In the genomic region with DNA sequence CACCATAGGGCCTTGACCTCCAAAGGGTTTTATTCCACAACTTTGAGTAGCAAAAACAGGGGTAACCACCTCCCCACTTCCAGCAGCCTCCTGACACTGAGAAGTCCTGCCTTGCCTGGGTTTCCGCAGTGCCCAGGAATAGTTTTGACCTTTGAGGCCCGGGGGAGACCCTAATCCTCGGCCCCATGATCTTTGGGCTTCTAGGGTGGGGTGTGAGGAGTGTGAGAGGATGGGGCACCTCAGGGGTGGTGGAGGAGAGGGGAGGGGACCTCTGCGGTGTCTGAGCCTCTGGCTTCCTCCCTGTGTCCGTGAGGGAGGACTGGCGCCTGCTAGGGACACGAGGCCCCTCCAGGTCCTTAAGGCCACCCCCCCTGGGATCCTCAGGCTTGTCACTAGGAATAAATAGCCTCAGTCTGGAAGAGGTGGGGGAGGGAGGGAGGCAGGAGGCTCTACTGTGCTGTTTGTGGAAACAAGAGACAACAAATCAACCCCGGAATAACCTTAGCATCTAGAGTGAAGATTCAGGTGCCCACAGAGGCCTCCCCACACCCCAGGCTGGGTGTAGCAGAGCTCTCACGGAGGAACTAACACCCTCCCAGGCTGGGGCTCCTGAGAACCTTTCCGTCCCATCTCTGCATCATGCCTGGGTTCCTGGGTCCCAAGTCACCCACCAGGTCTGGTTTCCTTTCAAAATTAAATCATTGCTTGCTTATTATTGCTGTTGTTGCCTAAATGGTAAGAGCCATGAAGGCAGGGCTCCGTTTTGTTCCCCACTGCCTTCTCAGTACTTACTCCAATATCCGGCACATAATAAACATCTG, we compare ENCODE assay signal across 8 cellular contexts. TPM values are rescaled to one million over a fixed set of nuclear protein-coding genes. Genes with fewer than 3 reads are reported as not detected.
DNase-seq lines count a peak whose midpoint lies in the region; ATAC-seq, FAIRE-seq and TF ChIP-seq lines count a peak whose summit lies in the region.

No MANE protein-coding gene starts in this region.

- POLR2A ChIA-PET in activated CD4-positive, alpha-beta T cell treated with anti-CD3 and anti-CD28 coated beads for 36 hours (lab: Charles Lee) = no interaction called here
- POLR2A ChIA-PET in GM12878 (lab: Charles Lee) = no interaction called here

- TF ChIP-seq POLR2A in GM12878 (IDR thresholded peaks at IDR 0.05; ENCODE audit: low read depth, low read length) = no peak

- H3K4me3 ChIP-seq in GM12878 (no peak overlapping the region), tibial artery (peak overlapping the region; percentile 76 to 91)

- no peaks in the 10 kb centered on the region for H3K9me3 Mint-ChIP-seq in activated CD4-positive, alpha-beta T cell treated with anti-CD3 and anti-CD28 coated beads for 36 hours (ENCODE audit: low read depth)
- no peaks in the 10 kb centered on the region for H3K9me3 Mint-ChIP-seq in memory B cell

- peak overlapping the region; percentile 13 for H3K27ac Mint-ChIP-seq in activated CD4-positive, alpha-beta T cell treated with anti-CD3 and anti-CD28 coated beads for 36 hours
- no peak overlapping the region for H3K27ac Mint-ChIP-seq in memory B cell

- intact Hi-C loops in activated CD4-positive, alpha-beta T cell treated with anti-CD3 and anti-CD28 coated beads for 36 hours (cut with DNase I, micrococcal nuclease) = no loop called here
- intact Hi-C loops in GM12878 (cut with micrococcal nuclease; ENCODE audit: unreplicated experiment) (no loop called here), tibial artery (cut with DNase I; ENCODE audit: low total_unique reads) (no loop called here)

- BruUV-seq in GM12878 (replicated peaks; lab: Mats Ljungman, UMichigan) = no TSS peak

- FAIRE-seq in GM12878 (lab: Jason Lieb, UNC) = no peak

- TF ChIP-seq EP300 in GM12878 (IDR thresholded peaks at IDR 0.05; ENCODE audit: borderline replicate concordance in 1 of 2, control insufficient read depth in 1 of 2, low read depth in 2 of 2, low read length in 2 of 2) = no peak

- H3K4me1 ChIP-seq in GM12878 (ENCODE audit: control insufficient read depth, insufficient read depth, low read length) (peaks cover 18% of the 10 kb centered on the region), tibial artery (peaks cover 3 to 59% (median 42%) of the 10 kb centered on the region in 4 donors)

- DNase-seq in activated CD4-positive, alpha-beta T cell treated with anti-CD3 and anti-CD28 coated beads for 36 hours = no peak
- DNase-seq in activated CD4-positive, alpha-beta T cell treated with anti-CD3 and anti-CD28 coated beads, Interleukin-2, amount 50 U/mL, for 1 hour = no peak
- DNase-seq in GM12878 (ENCODE audit: low read depth, low spot score) (no peak), memory B cell (ENCODE audit: low spot score in 2 of 2) (no peak), tibial artery (peak; percentile 24 to 76), kidney tubule cell (ENCODE audit: low spot score) (no peak), cerebellum (ENCODE audit: low spot score) (no peak)

- peaks cover 44% of the 10 kb centered on the region for H3K4me1 Mint-ChIP-seq in activated CD4-positive, alpha-beta T cell treated with anti-CD3 and anti-CD28 coated beads for 36 hours
- H3K4me1 Mint-ChIP-seq in memory B cell = peaks cover 4% of the 10 kb centered on the region

- peaks cover 6% of the 10 kb centered on the region for H3K36me3 Mint-ChIP-seq in activated CD4-positive, alpha-beta T cell treated with anti-CD3 and anti-CD28 coated beads for 36 hours (ENCODE audit: low read depth)
- H3K36me3 Mint-ChIP-seq in memory B cell = no peaks in the 10 kb centered on the region

- H3K36me3 ChIP-seq in GM12878 (ENCODE audit: control insufficient read depth in 2 of 2, insufficient read depth in 2 of 2, low read length in 1 of 2) (no peaks in the 10 kb centered on the region), tibial artery (no peaks in the 10 kb centered on the region)

- TF ChIP-seq CTCF in GM12878 (IDR thresholded peaks at IDR 0.05 in 2 of 3, conservative IDR thresholded peaks at IDR 0.05 in 1 of 3; ENCODE audit: control insufficient read depth in 2 of 3, extremely low read depth in 1 of 3, insufficient read depth in 1 of 3, low read depth in 3 of 3, low read length in 3 of 3) = no peak
- TF ChIP-seq CTCF in tibial artery (IDR thresholded peaks at IDR 0.05) = no peak

- in situ Hi-C loops in GM12878 (cut with MboI) = no loop called here

- no peak overlapping the region for H3K27ac ChIP-seq in GM12878 (ENCODE audit: control insufficient read depth, insufficient read depth)
- peak overlapping the region; percentile 93 to 98 for H3K27ac ChIP-seq in tibial artery

- WGBS in GM12878 (ENCODE audit: insufficient coverage, insufficient replicate concordance, low lambda C conversion rate, missing lambda C conversion rate) = 75% methylated on average over 11 of the region's 12 CpGs

- CTCF ChIA-PET in activated CD4-positive, alpha-beta T cell treated with anti-CD3 and anti-CD28 coated beads for 36 hours (lab: Charles Lee) = no interaction called here
- CTCF ChIA-PET in GM12878 (lab: Yijun Ruan, JAX) = no interaction called here

- peak overlapping the region; percentile 51 for H3K4me3 Mint-ChIP-seq in activated CD4-positive, alpha-beta T cell treated with anti-CD3 and anti-CD28 coated beads for 36 hours
- peak overlapping the region; percentile 77 for H3K4me3 Mint-ChIP-seq in memory B cell

- H3K9me3 ChIP-seq in GM12878 (replicated peaks; ENCODE audit: control insufficient read depth, insufficient read depth, low read length) (no peaks in the 10 kb centered on the region), tibial artery (no peaks in the 10 kb centered on the region)

- H3K27me3 ChIP-seq in GM12878 (replicated peaks in 1 of 2; ENCODE audit: control insufficient read depth in 2 of 2, insufficient read depth in 2 of 2, low read length in 1 of 2) (0 out of 4 replicates have a peak, but pooled peaks cover 0 to 2% of the 10 kb centered on the region in 2 experiments), tibial artery (no peaks in the 10 kb centered on the region)

- peak overlapping the region; percentile 57 for H2AFZ ChIP-seq in GM12878 (ENCODE audit: control insufficient read depth, low read depth, low read length)

- no peaks in the 10 kb centered on the region for H3K27me3 Mint-ChIP-seq in activated CD4-positive, alpha-beta T cell treated with anti-CD3 and anti-CD28 coated beads for 36 hours
- H3K27me3 Mint-ChIP-seq in memory B cell = peaks cover 10% of the 10 kb centered on the region

- no peaks in the 10 kb centered on the region for H4K20me1 ChIP-seq in GM12878 (ENCODE audit: control insufficient read depth, insufficient read depth)

- no peak for TF ChIP-seq RAD21 in GM12878 (IDR thresholded peaks at IDR 0.05; ENCODE audit: insufficient read depth, low read depth, low read length)

- ATAC-seq in activated CD4-positive, alpha-beta T cell treated with anti-CD3 and anti-CD28 coated beads for 36 hours = no peak
- no peak for ATAC-seq in GM12878
- no peak for ATAC-seq in memory B cell (ENCODE audit: low read depth)
- no peak for ATAC-seq in GM21390 (IDR thresholded peaks at IDR 0.05; ENCODE audit: unreplicated experiment)

- H3K4me2 ChIP-seq in GM12878 (ENCODE audit: control insufficient read depth, insufficient read depth) = no peak overlapping the region

- H3K9ac ChIP-seq in GM12878 (ENCODE audit: control insufficient read depth, insufficient read depth, low read length) = no peak overlapping the region

- peaks cover 15% of the 10 kb centered on the region for H3K79me2 ChIP-seq in GM12878 (ENCODE audit: control insufficient read depth, insufficient read depth, low read length)

- RAD21 ChIA-PET in GM12878 (lab: Charles Lee; ENCODE audit: unreplicated experiment) = interaction anchor here (0.6 kb wide), 1 partner anchor 47 kb away, joined by 5 read pairs; no protein-coding TSS in a partner anchor

- SMC1A ChIA-PET in GM12878 (lab: Charles Lee; ENCODE audit: uncharacterized antibody, unreplicated experiment) = no interaction called here

RNA-seq across cellular contexts. Expression of gene FHL3, which starts 0.9 kb away (rescaled TPM):
- 10 to 100 TPM; 21.1 to 23.8 TPM for total RNA-seq in activated CD4-positive, alpha-beta T cell treated with anti-CD3 and anti-CD28 coated beads for 36 hours
- total RNA-seq in GM12878 (2013; cell fraction: nucleolus; rRNA removed) = 9.3 and 14.1 TPM in 2 replicates
- 8.1 and 8.9 TPM in 2 replicates for total RNA-seq in GM12878 (2014; rRNA removed)
- 4.2 and 5.2 TPM in 2 replicates for total RNA-seq in GM12878 (2014; rRNA removed; fragmentation: Illumina TruSeq; extraction: Trizol)
- total RNA-seq in GM12878 (2021) = 11.5 and 13.9 TPM in 2 replicates
- polyA plus RNA-seq in GM12878 (2011; ENCODE audit: low read depth) = 4.2 TPM
- 0.53 and 1.3 TPM in 2 replicates for polyA plus RNA-seq in GM12878 (2011; rRNA removed)
- polyA plus RNA-seq in GM12878 (2011; cell fraction: cytosol; rRNA removed) = 2.2 and 2.6 TPM in 2 replicates
- polyA plus RNA-seq in GM12878 (2011; cell fraction: nucleus; rRNA removed) = 3.2 and 3.6 TPM in 2 replicates
- 9.1 and 13.9 TPM in 2 replicates for polyA plus RNA-seq in GM12878 (2012)
- 3.9 and 9.2 TPM in 2 replicates for polyA plus RNA-seq in GM12878 (2014; fragmentation: Illumina TruSeq; extraction: Trizol)
- polyA plus RNA-seq in GM12878 (2014; fragmentation: Nextera tagmentation; extraction: Ambion mirVana) = 1 to 10 TPM in 1 of 2 experiments, under 1 TPM in 1; 0.26 to 1.3 TPM
- 7.7 and 10.3 TPM in 2 replicates for polyA plus RNA-seq in GM12878 (2014; rRNA removed)
- polyA plus RNA-seq in GM12878 (2016; fragmentation: Nextera tagmentation; extraction: Ambion mirVana) = 10 to 100 TPM; 10.1 to 10.7 TPM
- 1.8 and 4.2 TPM in 2 replicates for polyA minus RNA-seq in GM12878 (2011; rRNA and poly(A)+ RNA removed)
- polyA minus RNA-seq in GM12878 (2011; cell fraction: cytosol; rRNA and poly(A)+ RNA removed) = 2.3 and 6.5 TPM in 2 replicates
- 2.7 and 3.2 TPM in 2 replicates for polyA minus RNA-seq in GM12878 (2011; cell fraction: nucleus; rRNA and poly(A)+ RNA removed)
- 6.1 TPM for total RNA-seq in cerebellum

RNA-seq across cellular contexts. Expression of gene UTP11, which starts 6.3 kb away (rescaled TPM):
- total RNA-seq in activated CD4-positive, alpha-beta T cell treated with anti-CD3 and anti-CD28 coated beads for 36 hours = 10 to 100 TPM; 68.9 to 82.4 TPM
- total RNA-seq in GM12878 (2013; cell fraction: nucleolus; rRNA removed) = 27.6 and 31.6 TPM in 2 replicates
- total RNA-seq in GM12878 (2014; rRNA removed) (51.5 and 55.0 TPM in 2 replicates), GM12878 (2014; rRNA removed; fragmentation: Illumina TruSeq; extraction: Trizol) (77.8 and 78.1 TPM in 2 replicates), GM12878 (2021) (39.6 and 41.8 TPM in 2 replicates), cerebellum (23.2 TPM)
- polyA plus RNA-seq in GM12878 (2011; ENCODE audit: low read depth) = 9.8 TPM
- polyA plus RNA-seq in GM12878 (2011; rRNA removed) (34.5 and 47.6 TPM in 2 replicates), GM12878 (2014; fragmentation: Illumina TruSeq; extraction: Trizol) (125 and 146 TPM in 2 replicates), GM12878 (2014; fragmentation: Nextera tagmentation; extraction: Ambion mirVana) (100 to 1,000 TPM in 1 of 2 experiments, 10 to 100 TPM in 1; 96.4 to 107 TPM), GM12878 (2014; rRNA removed) (54.9 and 57.2 TPM in 2 replicates), GM12878 (2016; fragmentation: Nextera tagmentation; extraction: Ambion mirVana) (10 to 100 TPM; 62.7 to 65.7 TPM)
- polyA plus RNA-seq in GM12878 (2011; cell fraction: cytosol; rRNA removed) = 15.4 and 18.0 TPM in 2 replicates
- polyA plus RNA-seq in GM12878 (2011; cell fraction: nucleus; rRNA removed) = 9.2 and 15.4 TPM in 2 replicates
- polyA plus RNA-seq in GM12878 (2012) = 19.1 and 19.2 TPM in 2 replicates
- 8.6 and 11.3 TPM in 2 replicates for polyA minus RNA-seq in GM12878 (2011; rRNA and poly(A)+ RNA removed)
- 7.9 and 9.7 TPM in 2 replicates for polyA minus RNA-seq in GM12878 (2011; cell fraction: cytosol; rRNA and poly(A)+ RNA removed)
- polyA minus RNA-seq in GM12878 (2011; cell fraction: nucleus; rRNA and poly(A)+ RNA removed) = 7.7 and 12.4 TPM in 2 replicates

RNA-seq across cellular contexts. Expression of gene SF3A3, which starts 16.4 kb away (rescaled TPM):
- total RNA-seq in activated CD4-positive, alpha-beta T cell treated with anti-CD3 and anti-CD28 coated beads for 36 hours = 100 to 1,000 TPM; 131 TPM
- total RNA-seq in GM12878 (2013; cell fraction: nucleolus; rRNA removed) = 53.4 and 56.6 TPM in 2 replicates
- total RNA-seq in GM12878 (2014; rRNA removed) (83.7 and 106 TPM in 2 replicates), GM12878 (2014; rRNA removed; fragmentation: Illumina TruSeq; extraction: Trizol) (164 and 165 TPM in 2 replicates), GM12878 (2021) (72.3 and 78.9 TPM in 2 replicates), cerebellum (51.5 TPM)
- 62.9 TPM for polyA plus RNA-seq in GM12878 (2011; ENCODE audit: low read depth)
- polyA plus RNA-seq in GM12878 (2011; rRNA removed) (76.5 and 110 TPM in 2 replicates), GM12878 (2014; fragmentation: Illumina TruSeq; extraction: Trizol) (170 and 185 TPM in 2 replicates), GM12878 (2014; fragmentation: Nextera tagmentation; extraction: Ambion mirVana) (100 to 1,000 TPM in 1 of 2 experiments, 10 to 100 TPM in 1; 86.0 to 133 TPM), GM12878 (2014; rRNA removed) (74.4 and 98.3 TPM in 2 replicates), GM12878 (2016; fragmentation: Nextera tagmentation; extraction: Ambion mirVana) (100 to 1,000 TPM; 154 to 155 TPM)
- polyA plus RNA-seq in GM12878 (2011; cell fraction: cytosol; rRNA removed) = 39.0 TPM in 2 replicates
- polyA plus RNA-seq in GM12878 (2011; cell fraction: nucleus; rRNA removed) = 40.8 and 53.3 TPM in 2 replicates
- 48.6 and 66.5 TPM in 2 replicates for polyA plus RNA-seq in GM12878 (2012)
- polyA minus RNA-seq in GM12878 (2011; rRNA and poly(A)+ RNA removed) = 42.9 and 53.5 TPM in 2 replicates
- polyA minus RNA-seq in GM12878 (2011; cell fraction: cytosol; rRNA and poly(A)+ RNA removed) = 31.5 and 45.2 TPM in 2 replicates
- 14.7 and 25.3 TPM in 2 replicates for polyA minus RNA-seq in GM12878 (2011; cell fraction: nucleus; rRNA and poly(A)+ RNA removed)

RNA-seq across cellular contexts. Expression of gene POU3F1, which starts 40.4 kb away (rescaled TPM):
- under 1 TPM; 0.11 to 0.26 TPM for total RNA-seq in activated CD4-positive, alpha-beta T cell treated with anti-CD3 and anti-CD28 coated beads for 36 hours
- 0.40 TPM in 1 of 2 replicates, not detected in the other for total RNA-seq in GM12878 (2013; cell fraction: nucleolus; rRNA removed)
- total RNA-seq in GM12878 (2014; rRNA removed) = 0.23 and 0.38 TPM in 2 replicates
- 0.09 and 0.14 TPM in 2 replicates for total RNA-seq in GM12878 (2014; rRNA removed; fragmentation: Illumina TruSeq; extraction: Trizol)
- total RNA-seq in GM12878 (2021) = 0.38 and 0.53 TPM in 2 replicates
- not detected for polyA plus RNA-seq in GM12878 (2011; ENCODE audit: low read depth)
- 0.10 TPM in 1 of 2 replicates, not detected in the other for polyA plus RNA-seq in GM12878 (2011; rRNA removed)
- 0.13 TPM in 2 replicates for polyA plus RNA-seq in GM12878 (2011; cell fraction: cytosol; rRNA removed)
- 0.34 and 0.53 TPM in 2 replicates for polyA plus RNA-seq in GM12878 (2011; cell fraction: nucleus; rRNA removed)
- polyA plus RNA-seq in GM12878 (2012) = 0.06 and 0.07 TPM in 2 replicates
- 0.09 and 0.13 TPM in 2 replicates for polyA plus RNA-seq in GM12878 (2014; fragmentation: Illumina TruSeq; extraction: Trizol)
- polyA plus RNA-seq in GM12878 (2014; fragmentation: Nextera tagmentation; extraction: Ambion mirVana) = under 1 TPM in 1 of 2 experiments, not detected in 1; 0.04 TPM
- 0.15 and 0.53 TPM in 2 replicates for polyA plus RNA-seq in GM12878 (2014; rRNA removed)
- polyA plus RNA-seq in GM12878 (2016; fragmentation: Nextera tagmentation; extraction: Ambion mirVana) = not detected
- not detected in 2 replicates for polyA minus RNA-seq in GM12878 (2011; rRNA and poly(A)+ RNA removed)
- polyA minus RNA-seq in GM12878 (2011; cell fraction: cytosol; rRNA and poly(A)+ RNA removed) = 0.42 TPM in 1 of 2 replicates, not detected in the other
- polyA minus RNA-seq in GM12878 (2011; cell fraction: nucleus; rRNA and poly(A)+ RNA removed) = 0.24 and 0.38 TPM in 2 replicates
- not detected for total RNA-seq in cerebellum

RNA-seq across cellular contexts. Expression of gene INPP5B, which starts 59.4 kb away (rescaled TPM):
- total RNA-seq in activated CD4-positive, alpha-beta T cell treated with anti-CD3 and anti-CD28 coated beads for 36 hours = 10 to 100 TPM; 27.7 to 28.9 TPM
- 129 and 133 TPM in 2 replicates for total RNA-seq in GM12878 (2013; cell fraction: nucleolus; rRNA removed)
- total RNA-seq in GM12878 (2014; rRNA removed) (38.5 and 46.2 TPM in 2 replicates), GM12878 (2014; rRNA removed; fragmentation: Illumina TruSeq; extraction: Trizol) (28.8 and 28.9 TPM in 2 replicates), GM12878 (2021) (32.0 and 32.6 TPM in 2 replicates), cerebellum (17.7 TPM)
- polyA plus RNA-seq in GM12878 (2011; ENCODE audit: low read depth) = 16.3 TPM
- polyA plus RNA-seq in GM12878 (2011; rRNA removed) (45.0 and 54.4 TPM in 2 replicates), GM12878 (2014; fragmentation: Illumina TruSeq; extraction: Trizol) (25.0 and 27.1 TPM in 2 replicates), GM12878 (2014; fragmentation: Nextera tagmentation; extraction: Ambion mirVana) (10 to 100 TPM; 10.9 to 14.6 TPM), GM12878 (2014; rRNA removed) (27.8 and 29.7 TPM in 2 replicates), GM12878 (2016; fragmentation: Nextera tagmentation; extraction: Ambion mirVana) (10 to 100 TPM; 18.3 to 22.2 TPM)
- 43.4 and 43.6 TPM in 2 replicates for polyA plus RNA-seq in GM12878 (2011; cell fraction: cytosol; rRNA removed)
- 73.7 and 81.6 TPM in 2 replicates for polyA plus RNA-seq in GM12878 (2011; cell fraction: nucleus; rRNA removed)
- 17.4 and 21.7 TPM in 2 replicates for polyA plus RNA-seq in GM12878 (2012)
- polyA minus RNA-seq in GM12878 (2011; rRNA and poly(A)+ RNA removed) = 50.5 and 57.4 TPM in 2 replicates
- 16.6 and 20.0 TPM in 2 replicates for polyA minus RNA-seq in GM12878 (2011; cell fraction: cytosol; rRNA and poly(A)+ RNA removed)
- 32.5 and 63.1 TPM in 2 replicates for polyA minus RNA-seq in GM12878 (2011; cell fraction: nucleus; rRNA and poly(A)+ RNA removed)

Comparison
In these comparisons a context has a peak if more than half of its experiments do, and no peak if none do; other contexts are left out.
1. DNase-seq: peak in tibial artery (2 of 2); none in activated CD4-positive, alpha-beta T cell treated with anti-CD3 and anti-CD28 coated beads for 36 hours (single experiment), activated CD4-positive, alpha-beta T cell treated with anti-CD3 and anti-CD28 coated beads, Interleukin-2, amount 50 U/mL, for 1 hour (single experiment), GM12878 (single experiment), memory B cell (0 of 2), kidney tubule cell (single experiment) and cerebellum (single experiment).